In the genomic region with DNA sequence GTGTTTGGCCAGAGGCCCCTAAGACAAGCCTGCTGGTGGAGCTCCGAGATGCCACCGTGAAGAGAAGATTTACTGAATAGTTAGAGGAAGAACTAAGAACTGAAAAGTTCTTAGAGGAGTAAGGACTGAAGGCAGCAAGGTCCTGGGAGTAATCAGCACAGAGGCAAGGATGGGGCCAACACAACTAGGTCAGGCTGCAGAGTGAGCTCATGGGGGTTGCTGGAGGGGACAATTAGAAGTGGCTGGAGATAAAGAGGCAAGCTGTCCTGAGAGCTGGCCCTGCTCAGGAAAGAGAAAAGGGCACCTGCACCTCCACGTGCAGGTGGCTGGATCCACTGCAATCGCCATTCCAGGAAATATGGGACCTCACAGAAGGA, we compare ENCODE assay signal across 14 cellular contexts. TPM values are rescaled to one million over a fixed set of nuclear protein-coding genes. Genes with fewer than 3 reads are reported as not detected.
DNase-seq lines count a peak whose midpoint lies in the region; ATAC-seq and TF ChIP-seq lines count a peak whose summit lies in the region.
"Had no signal": no experiment of that assay in that cellular context is flagged by ENCODE, and none has a peak within 500 bp of the region (broad histone marks: within the 10 kb centered on the region; RNA-seq: fewer than 3 reads in every experiment).

No MANE protein-coding gene starts in this region.

- H2AFZ ChIP-seq in IMR-90 (replicated peaks; ENCODE audit: low read length, poor library complexity) = peak overlapping the region; percentile 63
- H2AFZ ChIP-seq in trophoblast cell (ENCODE audit: insufficient read depth, low read length, poor library complexity) = peak overlapping the region; percentile 12

- H2BK20ac ChIP-seq in IMR-90 (ENCODE audit: low read depth, low read length) = no peak overlapping the region

- intact Hi-C loops in activated CD4-positive, alpha-beta T cell treated with anti-CD3 and anti-CD28 coated beads for 36 hours (cut with DNase I, micrococcal nuclease) = no loop called here
- intact Hi-C loops in IMR-90 (cut with micrococcal nuclease) = no loop called here

- H3K14ac ChIP-seq in IMR-90 (replicated peaks; ENCODE audit: low read depth, low read length) (no peak overlapping the region), trophoblast cell (ENCODE audit: low read length) (no peak overlapping the region)

- peak overlapping the region; percentile 15 for H3K27ac Mint-ChIP-seq in activated CD4-positive, alpha-beta T cell treated with anti-CD3 and anti-CD28 coated beads for 36 hours
- H3K27ac Mint-ChIP-seq in immature natural killer cell = peak overlapping the region in 4 of 6 donors; percentile 2 to 53 (median 32)
- H3K27ac Mint-ChIP-seq: activated CD4-positive, alpha-beta memory T cell treated with anti-CD3 and anti-CD28 coated beads for 36 hours; activated T-helper 17 cell treated with anti-CD3 and anti-CD28 coated beads, Interleukin-2, amount 50 U/mL, for 72 hours had no signal

- H3K4me3 ChIP-seq in IMR-90 (ENCODE audit: insufficient read depth, low read depth, low read length) (no peak overlapping the region), trophoblast cell (ENCODE audit: low read depth, low read length) (no peak overlapping the region), SJCRH30 (no peak overlapping the region)
- H3K4me3 ChIP-seq: thyroid gland had no signal

- H4K91ac ChIP-seq in IMR-90 (ENCODE audit: insufficient read depth, low read depth, low read length) (no peak overlapping the region), trophoblast cell (ENCODE audit: low read depth, low read length) (no peak overlapping the region)

- WGBS in IMR-90 (ENCODE audit: extremely low coverage in 2 of 2, insufficient read length in 1 of 2), 2 experiments = 85% methylated on average over 3 of the region's 4 CpGs; no CpG with 5 or more reads in 1 of the 2 experiments
- whole genome bisulfite sequencing in trophoblast cell (ENCODE audit: extremely low coverage, insufficient coverage, insufficient read length) = no CpG with 5 or more reads among the region's 4 CpGs

- TF ChIP-seq CTCF in IMR-90 (conservative IDR thresholded peaks at IDR 0.05; ENCODE audit: low read depth, low read length) = no peak

- CTCF ChIA-PET in activated CD4-positive, alpha-beta T cell treated with anti-CD3 and anti-CD28 coated beads for 36 hours (lab: Charles Lee) = interaction anchor here (0.8 to 1.5 kb wide), 3 partner anchors 13 to 629 kb away, joined by 3 to 6 read pairs (median 4); no protein-coding TSS in a partner anchor
- CTCF ChIA-PET in IMR-90 (lab: Yijun Ruan, JAX) = interaction anchor here (1.1 kb wide), 1 partner anchor 14 kb away, joined by 3 read pairs; no protein-coding TSS in a partner anchor

- in situ Hi-C loops in IMR-90 (cut with MboI; ENCODE audit: low sequenced_read_pairs) = no loop called here

- no peak overlapping the region for H3K9ac ChIP-seq in IMR-90 (ENCODE audit: low read depth, low read length)
- H3K9ac ChIP-seq in trophoblast cell (ENCODE audit: low read length) = no peak overlapping the region

- H3K4me2 ChIP-seq in IMR-90 (ENCODE audit: low read depth, low read length) (no peak overlapping the region), trophoblast cell (ENCODE audit: low read length) (no peak overlapping the region)

- BruUV-seq in IMR-90 (replicated peaks; lab: Mats Ljungman, UMichigan) = no TSS peak

- H4K5ac ChIP-seq in IMR-90 (ENCODE audit: low read depth, low read length) = no peak overlapping the region

- 0 out of 2 replicates have a peak, but pooled peaks cover 3% of the 10 kb centered on the region for H3K9me1 ChIP-seq in IMR-90 (ENCODE audit: insufficient read depth, low read length)

- H3K4ac ChIP-seq in IMR-90 (ENCODE audit: low read depth, low read length) = no peak overlapping the region
- H3K4ac ChIP-seq in trophoblast cell (ENCODE audit: low read depth, low read length) = no peak overlapping the region

- H3K79me2 ChIP-seq in trophoblast cell (ENCODE audit: control insufficient read depth, insufficient read depth, low read length, poor library complexity) = no peaks in the 10 kb centered on the region

- H3K23ac ChIP-seq in IMR-90 (ENCODE audit: low read depth, low read length) = no peak overlapping the region
- no peak overlapping the region for H3K23ac ChIP-seq in trophoblast cell (ENCODE audit: low read length)

- TF ChIP-seq POLR2A in IMR-90 (IDR thresholded peaks at IDR 0.05; ENCODE audit: low read depth, low read length) = no peak

- H3K27ac ChIP-seq in IMR-90 (ENCODE audit: insufficient read depth, low read length) = no peak overlapping the region
- H3K27ac ChIP-seq in trophoblast cell (ENCODE audit: low read depth, low read length) = no peak overlapping the region
- H3K27ac ChIP-seq in SJCRH30 = no peak overlapping the region
- H3K27ac ChIP-seq: thyroid gland had no signal

- POLR2A ChIA-PET in activated CD4-positive, alpha-beta T cell treated with anti-CD3 and anti-CD28 coated beads for 36 hours (lab: Charles Lee) = no interaction called here
- POLR2A ChIA-PET in IMR-90 (lab: Charles Lee; ENCODE audit: unreplicated experiment) = no interaction called here

- no peak overlapping the region for H3K18ac ChIP-seq in IMR-90 (ENCODE audit: low read depth, low read length)
- no peak overlapping the region for H3K18ac ChIP-seq in trophoblast cell (ENCODE audit: low read length)

- TF ChIP-seq RAD21 in IMR-90 (IDR thresholded peaks at IDR 0.05; ENCODE audit: low read length) = no peak

- H2BK5ac ChIP-seq in IMR-90 (ENCODE audit: low read depth, low read length, poor library complexity, severe bottlenecking) (no peak overlapping the region), trophoblast cell (ENCODE audit: low read depth, low read length, poor library complexity) (no peak overlapping the region)

- no peaks in the 10 kb centered on the region for H3K27me3 ChIP-seq in IMR-90 (ENCODE audit: control insufficient read depth, insufficient read depth, low read length)
- no peaks in the 10 kb centered on the region for H3K27me3 ChIP-seq in trophoblast cell (ENCODE audit: insufficient read depth, low read length)
- H3K27me3 ChIP-seq in SJCRH30 = no peaks in the 10 kb centered on the region
- H3K27me3 ChIP-seq: thyroid gland had no signal

- no peak overlapping the region for H4K12ac ChIP-seq in trophoblast cell (ENCODE audit: low read depth, low read length)

- dilution Hi-C loops in IMR-90 (cut with HindIII; ENCODE audit: low sequenced_read_pairs, unreplicated experiment) = no loop called here

- H3K36me3 Mint-ChIP-seq in activated CD4-positive, alpha-beta T cell treated with anti-CD3 and anti-CD28 coated beads for 36 hours (ENCODE audit: low read depth) = no peaks in the 10 kb centered on the region
- no peaks in the 10 kb centered on the region for H3K36me3 Mint-ChIP-seq in immature natural killer cell
- H3K36me3 Mint-ChIP-seq: activated CD4-positive, alpha-beta memory T cell treated with anti-CD3 and anti-CD28 coated beads for 36 hours had no signal

- H2AK5ac ChIP-seq in IMR-90 (ENCODE audit: low read depth, low read length) = no peak overlapping the region
- no peak overlapping the region for H2AK5ac ChIP-seq in trophoblast cell (ENCODE audit: low read length)

- H2BK120ac ChIP-seq in IMR-90 (ENCODE audit: low read depth, low read length) (no peak overlapping the region), trophoblast cell (ENCODE audit: insufficient read depth, low read length, poor library complexity) (no peak overlapping the region)

- no peak overlapping the region for H3K56ac ChIP-seq in IMR-90 (ENCODE audit: extremely low read depth, insufficient read depth, low read length)

- no peak overlapping the region for H2BK12ac ChIP-seq in trophoblast cell (ENCODE audit: low read length)

- no peak for ATAC-seq in activated CD4-positive, alpha-beta T cell treated with anti-CD3 and anti-CD28 coated beads for 36 hours
- ATAC-seq in IMR-90 (ENCODE audit: low read depth) (no peak), HG02970 (IDR thresholded peaks at IDR 0.05; ENCODE audit: low FRiP score, unreplicated experiment) (no peak), GM21576 (IDR thresholded peaks at IDR 0.05; ENCODE audit: unreplicated experiment) (no peak)
- ATAC-seq: activated T-helper 17 cell treated with anti-CD3 and anti-CD28 coated beads, Interleukin-2, amount 50 U/mL, for 72 hours had no signal

- H3K9me3 ChIP-seq in IMR-90 (ENCODE audit: control insufficient read depth, insufficient read depth, low read length) = no peaks in the 10 kb centered on the region
- peaks cover 2% of the 10 kb centered on the region for H3K9me3 ChIP-seq in trophoblast cell (ENCODE audit: insufficient read depth, low read depth, low read length)
- H3K9me3 ChIP-seq in SJCRH30 (replicated peaks) = no peaks in the 10 kb centered on the region
- H3K9me3 ChIP-seq: thyroid gland had no signal

- no peaks in the 10 kb centered on the region for H3K9me3 Mint-ChIP-seq in activated CD4-positive, alpha-beta T cell treated with anti-CD3 and anti-CD28 coated beads for 36 hours (ENCODE audit: low read depth)
- no peaks in the 10 kb centered on the region for H3K9me3 Mint-ChIP-seq in immature natural killer cell
- H3K9me3 Mint-ChIP-seq: activated CD4-positive, alpha-beta memory T cell treated with anti-CD3 and anti-CD28 coated beads for 36 hours; activated T-helper 17 cell treated with anti-CD3 and anti-CD28 coated beads, Interleukin-2, amount 50 U/mL, for 72 hours had no signal

- H3K4me3 Mint-ChIP-seq in activated CD4-positive, alpha-beta T cell treated with anti-CD3 and anti-CD28 coated beads for 36 hours = no peak overlapping the region
- peak overlapping the region in 2 of 5 donors; percentile 5 to 16 for H3K4me3 Mint-ChIP-seq in immature natural killer cell
- H3K4me3 Mint-ChIP-seq: activated CD4-positive, alpha-beta memory T cell treated with anti-CD3 and anti-CD28 coated beads for 36 hours; activated T-helper 17 cell treated with anti-CD3 and anti-CD28 coated beads, Interleukin-2, amount 50 U/mL, for 72 hours had no signal

- H3K79me1 ChIP-seq in IMR-90 (ENCODE audit: low read depth in 1 of 2, low read length in 2 of 2) = no peaks in the 10 kb centered on the region
- H3K79me1 ChIP-seq in trophoblast cell (ENCODE audit: low read length) = peaks cover 3% of the 10 kb centered on the region

- H3K27me3 Mint-ChIP-seq in activated CD4-positive, alpha-beta T cell treated with anti-CD3 and anti-CD28 coated beads for 36 hours = no peaks in the 10 kb centered on the region
- peaks cover 0 to 7% (median 2%) of the 10 kb centered on the region in 3 donors for H3K27me3 Mint-ChIP-seq in immature natural killer cell (ENCODE audit: low read depth in 3 of 3)
- H3K27me3 Mint-ChIP-seq: activated CD4-positive, alpha-beta memory T cell treated with anti-CD3 and anti-CD28 coated beads for 36 hours; activated T-helper 17 cell treated with anti-CD3 and anti-CD28 coated beads, Interleukin-2, amount 50 U/mL, for 72 hours had no signal

- no peak overlapping the region for H2BK15ac ChIP-seq in IMR-90 (ENCODE audit: low read depth, low read length)

- peaks cover 30% of the 10 kb centered on the region for H3K4me1 Mint-ChIP-seq in activated CD4-positive, alpha-beta T cell treated with anti-CD3 and anti-CD28 coated beads for 36 hours
- H3K4me1 Mint-ChIP-seq in immature natural killer cell = peaks cover 24 to 27% of the 10 kb centered on the region in 2 donors

- H4K8ac ChIP-seq in IMR-90 (ENCODE audit: low read depth in 2 of 2, low read length in 2 of 2) = no peak overlapping the region
- H4K8ac ChIP-seq in trophoblast cell (ENCODE audit: low read depth, low read length) = no peak overlapping the region

- H2AK9ac ChIP-seq in IMR-90 (replicated peaks; ENCODE audit: low read depth, low read length, poor library complexity) = no peak overlapping the region

- DNase-seq in activated CD4-positive, alpha-beta T cell treated with anti-CD3 and anti-CD28 coated beads for 36 hours = no peak
- DNase-seq in activated CD4-positive, alpha-beta T cell treated with anti-CD3 and anti-CD28 coated beads for 1 hour = no peak
- DNase-seq in IMR-90 (no peak), immature natural killer cell (no peak), trophoblast cell (no peak), SJCRH30 (no peak)
- DNase-seq: activated CD4-positive, alpha-beta memory T cell treated with anti-CD3 and anti-CD28 coated beads for 36 hours; islet precursor cell; NCI-H1436; stimulated activated CD4-positive, alpha-beta T cell treated with anti-CD3 and anti-CD28 coated beads, Interleukin-4, amount 100 ng/mL, for 4 hours; thyroid gland had no signal

- H3K4me1 ChIP-seq in IMR-90 (ENCODE audit: control insufficient read depth, insufficient read depth, low read length) = peaks cover 9% of the 10 kb centered on the region
- H3K4me1 ChIP-seq in trophoblast cell (ENCODE audit: control insufficient read depth in 1 of 2, insufficient read depth in 2 of 2, low read length in 2 of 2) = peaks cover 30 to 32% of the 10 kb centered on the region in 2 experiments
- no peaks in the 10 kb centered on the region for H3K4me1 ChIP-seq in SJCRH30

- H4K20me1 ChIP-seq in IMR-90 (ENCODE audit: insufficient read depth, low read length) = no peaks in the 10 kb centered on the region

- H3K36me3 ChIP-seq in IMR-90 (ENCODE audit: control insufficient read depth, insufficient read depth, low read length) (no peaks in the 10 kb centered on the region), trophoblast cell (ENCODE audit: control insufficient read depth in 1 of 2, insufficient read depth in 2 of 2, low read length in 2 of 2) (no peaks in the 10 kb centered on the region), SJCRH30 (no peaks in the 10 kb centered on the region)
- H3K36me3 ChIP-seq: thyroid gland had no signal

RNA-seq across cellular contexts. Expression of a gene that starts 52.7 kb away (rescaled TPM):
- total RNA-seq in activated CD4-positive, alpha-beta T cell treated with anti-CD3 and anti-CD28 coated beads for 36 hours = 100 to 1,000 TPM; 264 to 298 TPM
- 97.1 and 102 TPM in 2 replicates for total RNA-seq in IMR-90 (2012; rRNA removed)
- polyA plus RNA-seq in IMR-90 (2012; rRNA removed) (71.1 and 76.5 TPM in 2 replicates), immature natural killer cell (100 to 1,000 TPM; 339 to 579 (median 435) TPM)
- polyA plus RNA-seq in IMR-90 (2012; cell fraction: cytosol; rRNA removed) = 88.2 and 125 TPM in 2 replicates
- 272 and 345 TPM in 2 replicates for polyA plus RNA-seq in IMR-90 (2012; cell fraction: nucleus; rRNA removed; ENCODE audit: low replicate concordance)
- polyA plus RNA-seq in trophoblast cell (2013) = 116 and 119 TPM in 2 replicates
- total RNA-seq in SJCRH30 (2014; rRNA removed; shearing (Covaris generic)) = 24.5 and 25.7 TPM in 2 replicates

RNA-seq across cellular contexts. Expression of a gene that starts 59.7 kb away (rescaled TPM):
- total RNA-seq in activated CD4-positive, alpha-beta T cell treated with anti-CD3 and anti-CD28 coated beads for 36 hours = 100 to 1,000 TPM; 374 to 425 TPM
- total RNA-seq in IMR-90 (2012; rRNA removed) = 435 and 530 TPM in 2 replicates
- polyA plus RNA-seq in IMR-90 (2012; rRNA removed) = 171 and 184 TPM in 2 replicates
- 113 and 127 TPM in 2 replicates for polyA plus RNA-seq in IMR-90 (2012; cell fraction: cytosol; rRNA removed)
- 32.2 and 124 TPM in 2 replicates for polyA plus RNA-seq in IMR-90 (2012; cell fraction: nucleus; rRNA removed; ENCODE audit: low replicate concordance)
- 100 to 1,000 TPM; 402 to 658 (median 537) TPM for polyA plus RNA-seq in immature natural killer cell
- 454 and 493 TPM in 2 replicates for polyA plus RNA-seq in trophoblast cell (2013)
- 211 and 212 TPM in 2 replicates for total RNA-seq in SJCRH30 (2014; rRNA removed; shearing (Covaris generic))
